In genomic region chr11:29260939-29261705, GRCh38 we compare ENCODE assay signal across 15 cellular contexts.
DNase-seq lines count a peak whose midpoint lies in the region; ATAC-seq, FAIRE-seq and TF ChIP-seq lines count a peak whose summit lies in the region.
"Had no signal": no experiment of that assay in that cellular context is flagged by ENCODE, and none has a peak within 500 bp of the region (broad histone marks: within the 10 kb centered on the region; RNA-seq: fewer than 3 reads in every experiment).

No MANE protein-coding gene starts in this region.

- ATAC-seq in GM18868 (IDR thresholded peaks at IDR 0.05; ENCODE audit: unreplicated experiment) (peak; percentile 64), RWPE2 (ENCODE audit: low read depth) (peak; percentile 100), HG03442 (IDR thresholded peaks at IDR 0.05; ENCODE audit: unreplicated experiment) (no peak), GM18907 (IDR thresholded peaks at IDR 0.05; ENCODE audit: unreplicated experiment) (no peak), HG02610 (IDR thresholded peaks at IDR 0.05; ENCODE audit: unreplicated experiment) (no peak)
- ATAC-seq: stimulated activated naive CD8-positive, alpha-beta T cell treated with anti-CD3 and anti-CD28 coated beads, Interleukin-15, amount 100 ng/mL, for 72 hours had no signal

- H3K4me1 ChIP-seq in RWPE2 (ENCODE audit: insufficient read depth, poor library complexity, severe bottlenecking) = peaks cover 13% of the 10 kb centered on the region

- no peak for FAIRE-seq in GM19239 (lab: Jason Lieb, UNC)
- FAIRE-seq: TTC549 had no signal

- H3K27ac ChIP-seq in 22Rv1 = no peak overlapping the region
- H3K27ac ChIP-seq in RWPE2 (ENCODE audit: poor library complexity, severe bottlenecking) = peak overlapping the region; percentile 37

- H3K9me3 ChIP-seq in RWPE2 (ENCODE audit: severe bottlenecking) = no peaks in the 10 kb centered on the region

- no peak overlapping the region for H3K4me3 ChIP-seq in RWPE2 (ENCODE audit: severe bottlenecking)
- H3K4me3 ChIP-seq in foreskin fibroblast (ENCODE audit: low read depth in 1 of 2, low read length in 2 of 2) = no peak overlapping the region

- DNase-seq in RWPE2 (ENCODE audit: low spot score) (peak; percentile 56), foreskin fibroblast (peak; percentile 33 to 34), GM19239 (ENCODE audit: insufficient read length, low spot score) (no peak)
- DNase-seq: activated CD8-positive, alpha-beta memory T cell treated with anti-CD3 and anti-CD28 coated beads, Interleukin-2, amount 50 U/mL, for 48 hours; amygdala; erythroblast; NCI-H1092 treated with DMSO at 0.1 percent for 48 hours; stimulated activated CD4-positive, alpha-beta T cell treated with anti-CD3 and anti-CD28 coated beads, Interleukin-2, amount 100 ng/mL, for 24 hours; stimulated activated naive CD8-positive, alpha-beta T cell treated with anti-CD3 and anti-CD28 coated beads, Interleukin-15, amount 100 ng/mL, for 72 hours had no signal

- no peaks in the 10 kb centered on the region for H3K36me3 ChIP-seq in RWPE2 (ENCODE audit: low read depth)

- TF ChIP-seq CTCF in 22Rv1 (IDR thresholded peaks at IDR 0.05) = peak; percentile 38
- TF ChIP-seq CTCF in RWPE2 (IDR thresholded peaks at IDR 0.05; ENCODE audit: poor library complexity, severe bottlenecking) = peak; percentile 68
- TF ChIP-seq CTCF in foreskin fibroblast (IDR thresholded peaks at IDR 0.05; ENCODE audit: low read depth, low read length) = no peak

- H3K27me3 ChIP-seq in RWPE2 (ENCODE audit: insufficient read depth, poor library complexity, severe bottlenecking) = no peaks in the 10 kb centered on the region

Comparison
In these comparisons a context has a peak if more than half of its experiments do, and no peak if none do; other contexts are left out.
1. ATAC-seq: peak in GM18868 (single experiment) and RWPE2 (single experiment); none in HG03442 (single experiment), GM18907 (single experiment) and HG02610 (single experiment).